Comparison of ENCODE assay signal across 1 cellular context in genomic region chr6:151313060-151313459, GRCh38.
TF ChIP-seq lines count a peak whose summit lies in the region.

No MANE protein-coding gene starts in this region.

TF ChIP-seq in HepG2, 621 proteins besides CTCF, POLR2A, EP300 and RAD21 (continued from another document):
- TF ChIP-seq SAP130 (CRISPR knock-in tag; IDR thresholded peaks at IDR 0.05; ENCODE audit: low read depth) (peak; percentile 20; the same call in 1 of the 2 replicates), HNRNPL (IDR thresholded peaks at IDR 0.05; ENCODE audit: low read depth, low read length) (no peak), ARID5B (CRISPR knock-in tag; IDR thresholded peaks at IDR 0.05) (peak; percentile 53; the same call in 1 of the 2 replicates), ATF4 (CRISPR knock-in tag; IDR thresholded peaks at IDR 0.05) (peak in 1 of 2 experiments; percentile 77; a peak in 2 of 4 replicates), TEAD3 (CRISPR knock-in tag; optimal IDR thresholded peaks at IDR 0.05; ENCODE audit: borderline replicate concordance) (peak; percentile 15), ZBTB43 (CRISPR knock-in tag; conservative IDR thresholded peaks at IDR 0.05) (peak; percentile 71; the same call in 1 of the 2 replicates), RFX3 (CRISPR knock-in tag; IDR thresholded peaks at IDR 0.05) (0 out of 2 replicates have a peak, but pooled peaks have one; percentile 14), SOX6 (IDR thresholded peaks at IDR 0.05) (no peak), SOX6 (CRISPR knock-in tag; IDR thresholded peaks at IDR 0.05) (peak; percentile 53; the same call in 1 of the 2 replicates), BHLHE40 (IDR thresholded peaks at IDR 0.05; ENCODE audit: low read length) (peak; percentile 85), USF2 (IDR thresholded peaks at IDR 0.05; ENCODE audit: low read depth, low read length) (peak; percentile 47; the same call in 1 of the 2 replicates), USF2 (CRISPR knock-in tag; IDR thresholded peaks at IDR 0.05; ENCODE audit: borderline replicate concordance) (peak; percentile 43; the same call in 1 of the 2 replicates), CEBPG (CRISPR knock-in tag; IDR thresholded peaks at IDR 0.05) (peak; percentile 63), MEIS2 (CRISPR knock-in tag; IDR thresholded peaks at IDR 0.05) (no peak), RARA (CRISPR knock-in tag; IDR thresholded peaks at IDR 0.05) (peak; percentile 60), PAXIP1 (CRISPR knock-in tag; conservative IDR thresholded peaks at IDR 0.05) (0 out of 2 replicates have a peak, but pooled peaks have one; percentile 20), RXRB (CRISPR knock-in tag; IDR thresholded peaks at IDR 0.05; ENCODE audit: borderline replicate concordance) (0 out of 2 replicates have a peak, but pooled peaks have one; percentile 11)
